In the genomic region with DNA sequence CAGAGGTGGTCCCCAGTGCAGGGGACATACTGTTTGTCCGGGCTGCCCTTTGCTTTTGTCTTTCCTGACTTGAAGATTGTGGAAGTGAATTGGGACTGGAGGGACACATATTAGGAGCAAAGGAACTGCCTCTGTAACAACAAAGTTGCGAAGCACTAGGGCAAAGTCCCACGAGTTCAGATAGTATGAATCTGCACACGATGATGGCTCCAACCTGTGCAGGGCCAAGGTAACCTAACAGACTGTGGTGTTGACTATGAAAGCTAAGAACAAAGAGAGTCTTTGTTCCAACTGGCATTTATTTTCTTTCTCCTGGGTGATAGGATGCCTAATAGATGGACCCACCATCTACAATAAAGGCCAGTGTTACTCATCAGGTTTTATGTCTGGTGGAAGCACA, we compare ENCODE assay signal across 21 cellular contexts.
"Had no signal": no experiment of that assay in that cellular context is flagged by ENCODE, and none has a peak within 500 bp of the region (broad histone marks: within the 10 kb centered on the region; RNA-seq: fewer than 3 reads in every experiment).

No MANE protein-coding gene starts in this region.

- H3K27ac ChIP-seq: breast epithelium, parathyroid adenoma, sigmoid colon, upper lobe of right lung had no signal

- FAIRE-seq: astrocyte, endometrium, keratinocyte had no signal

- H3K9ac ChIP-seq: parathyroid adenoma had no signal

- H3K4me1 ChIP-seq: breast epithelium, parathyroid adenoma, sigmoid colon, upper lobe of right lung had no signal

- H3K27me3 ChIP-seq: breast epithelium, sigmoid colon, upper lobe of right lung had no signal

- H3K4me3 ChIP-seq: breast epithelium, mucosa of descending colon, sigmoid colon, upper lobe of right lung had no signal

- H2AFZ ChIP-seq: parathyroid adenoma had no signal

- H3K9me3 ChIP-seq: breast epithelium, mucosa of descending colon, sigmoid colon, upper lobe of right lung had no signal

- H3K27me3 Mint-ChIP-seq: naive thymus-derived CD4-positive, alpha-beta T cell had no signal

- H3K36me3 ChIP-seq: breast epithelium, sigmoid colon, upper lobe of right lung had no signal

- H3K79me2 ChIP-seq: parathyroid adenoma had no signal

- ATAC-seq: activated T-cell treated with anti-CD3 and anti-CD28 coated beads, Interleukin-2, amount 50 U/mL, for 72 hours; mucosa of descending colon; naive thymus-derived CD4-positive, alpha-beta T cell; upper lobe of right lung had no signal

- H3K27ac Mint-ChIP-seq: activated T-cell treated with anti-CD3 and anti-CD28 coated beads, Interleukin-2, amount 50 U/mL, for 72 hours had no signal

- H3K4me3 Mint-ChIP-seq: activated T-cell treated with anti-CD3 and anti-CD28 coated beads, Interleukin-2, amount 50 U/mL, for 72 hours; naive thymus-derived CD4-positive, alpha-beta T cell had no signal

- DNase-seq: activated CD4-positive, CD25-positive, alpha-beta regulatory T cell treated with anti-CD3 and anti-CD28 coated beads, Interleukin-2, amount 50 U/mL, for 72 hours; activated CD8-positive, alpha-beta memory T cell treated with anti-CD3 and anti-CD28 coated beads for 24 hours; activated CD8-positive, alpha-beta memory T cell treated with anti-CD3 and anti-CD28 coated beads, Interleukin-2, amount 50 U/mL, for 48 hours; activated effector memory CD4-positive, alpha-beta T cell treated with anti-CD3 and anti-CD28 coated beads, Interleukin-2, amount 50 U/mL, for 16 hours; activated naive CD4-positive, alpha-beta T cell treated with anti-CD3 and anti-CD28 coated beads, Interleukin-2, amount 50 U/mL, for 16 hours; activated T-cell treated with anti-CD3 and anti-CD28 coated beads, Interleukin-2, amount 50 U/mL, for 72 hours; cerebellar nuclear complex; cortex of kidney; erythroblast; foreskin melanocyte; mucosa of descending colon; naive thymus-derived CD4-positive, alpha-beta T cell; sigmoid colon; stimulated activated CD4-positive, alpha-beta T cell treated with anti-CD3 and anti-CD28 coated beads, Interleukin-4, amount 100 ng/mL, for 24 hours; stimulated activated naive CD4-positive, alpha-beta T cell; upper lobe of right lung had no signal
